In genomic region chr7:106099539-106099938, GRCh38 we compare ENCODE assay signal across 1 cellular context.
TF ChIP-seq lines count a peak whose summit lies in the region.

No MANE protein-coding gene starts in this region.

TF ChIP-seq in WTC11, 78 proteins besides CTCF, POLR2A, EP300 and RAD21 (continued from another document):
- TF ChIP-seq, protein P1, sequence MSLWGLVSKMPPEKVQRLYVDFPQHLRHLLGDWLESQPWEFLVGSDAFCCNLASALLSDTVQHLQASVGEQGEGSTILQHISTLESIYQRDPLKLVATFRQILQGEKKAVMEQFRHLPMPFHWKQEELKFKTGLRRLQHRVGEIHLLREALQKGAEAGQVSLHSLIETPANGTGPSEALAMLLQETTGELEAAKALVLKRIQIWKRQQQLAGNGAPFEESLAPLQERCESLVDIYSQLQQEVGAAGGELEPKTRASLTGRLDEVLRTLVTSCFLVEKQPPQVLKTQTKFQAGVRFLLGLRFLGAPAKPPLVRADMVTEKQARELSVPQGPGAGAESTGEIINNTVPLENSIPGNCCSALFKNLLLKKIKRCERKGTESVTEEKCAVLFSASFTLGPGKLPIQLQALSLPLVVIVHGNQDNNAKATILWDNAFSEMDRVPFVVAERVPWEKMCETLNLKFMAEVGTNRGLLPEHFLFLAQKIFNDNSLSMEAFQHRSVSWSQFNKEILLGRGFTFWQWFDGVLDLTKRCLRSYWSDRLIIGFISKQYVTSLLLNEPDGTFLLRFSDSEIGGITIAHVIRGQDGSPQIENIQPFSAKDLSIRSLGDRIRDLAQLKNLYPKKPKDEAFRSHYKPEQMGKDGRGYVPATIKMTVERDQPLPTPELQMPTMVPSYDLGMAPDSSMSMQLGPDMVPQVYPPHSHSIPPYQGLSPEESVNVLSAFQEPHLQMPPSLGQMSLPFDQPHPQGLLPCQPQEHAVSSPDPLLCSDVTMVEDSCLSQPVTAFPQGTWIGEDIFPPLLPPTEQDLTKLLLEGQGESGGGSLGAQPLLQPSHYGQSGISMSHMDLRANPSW (CRISPR knock-in tag; conservative IDR thresholded peaks at IDR 0.05; ENCODE audit: low read depth), result no peak
- TF ChIP-seq, protein P2, sequence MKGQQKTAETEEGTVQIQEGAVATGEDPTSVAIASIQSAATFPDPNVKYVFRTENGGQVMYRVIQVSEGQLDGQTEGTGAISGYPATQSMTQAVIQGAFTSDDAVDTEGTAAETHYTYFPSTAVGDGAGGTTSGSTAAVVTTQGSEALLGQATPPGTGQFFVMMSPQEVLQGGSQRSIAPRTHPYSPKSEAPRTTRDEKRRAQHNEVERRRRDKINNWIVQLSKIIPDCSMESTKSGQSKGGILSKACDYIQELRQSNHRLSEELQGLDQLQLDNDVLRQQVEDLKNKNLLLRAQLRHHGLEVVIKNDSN (CRISPR knock-in tag; IDR thresholded peaks at IDR 0.05), result no peak
- TF ChIP-seq ZNF416 (CRISPR knock-in tag; IDR thresholded peaks at IDR 0.05) (no peak), ZNF219 (CRISPR knock-in tag; IDR thresholded peaks at IDR 0.05; ENCODE audit: borderline replicate concordance) (no peak), NFATC4 (CRISPR knock-in tag; IDR thresholded peaks at IDR 0.05) (no peak), CREM (CRISPR knock-in tag; IDR thresholded peaks at IDR 0.05) (no peak), ZNF532 (CRISPR knock-in tag; IDR thresholded peaks at IDR 0.05; ENCODE audit: borderline replicate concordance) (no peak)
